Comparison of ENCODE assay signal across 13 cellular contexts in the genomic region with DNA sequence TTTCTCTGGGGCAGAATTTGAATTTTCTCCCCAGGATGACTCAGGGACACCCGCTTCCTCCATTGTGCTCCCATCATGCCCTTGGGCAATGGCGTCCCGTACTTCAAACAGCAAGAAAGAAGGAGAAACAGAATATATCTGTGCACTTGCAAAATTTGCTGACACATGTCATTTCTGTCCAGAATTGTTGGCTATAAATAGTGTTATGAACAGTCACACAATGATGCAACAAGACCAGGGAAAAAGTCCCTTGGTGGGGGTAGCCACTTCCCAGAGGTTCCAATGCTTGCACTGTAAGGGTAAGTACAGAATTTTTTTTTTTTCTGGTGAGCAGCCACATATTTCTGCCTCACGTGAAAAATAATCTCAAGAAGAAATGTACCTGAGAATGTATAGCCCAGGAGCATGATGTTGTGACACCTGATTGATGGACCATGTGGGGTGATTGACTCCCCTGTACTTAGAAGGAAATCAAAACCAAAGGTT. TPM values are rescaled to one million over a fixed set of nuclear protein-coding genes. Genes with fewer than 3 reads are reported as not detected.
A peak's percentile ranks its signal among the peaks of the same experiment; 100 is the strongest.
DNase-seq lines count a peak whose midpoint lies in the region; ATAC-seq, FAIRE-seq and TF ChIP-seq lines count a peak whose summit lies in the region.
"Had no signal": no experiment of that assay in that cellular context is flagged by ENCODE, and none has a peak within 500 bp of the region (broad histone marks: within the 10 kb centered on the region; RNA-seq: fewer than 3 reads in every experiment).

No MANE protein-coding gene starts in this region.

- no peak for TF ChIP-seq CTCF in kidney (IDR thresholded peaks at IDR 0.05; ENCODE audit: borderline replicate concordance, extremely low read depth, insufficient read depth)
- TF ChIP-seq CTCF in tibial nerve (IDR thresholded peaks at IDR 0.05) = no peak

- H3K4me1 Mint-ChIP-seq in activated T-helper 17 cell treated with anti-CD3 and anti-CD28 coated beads, Interleukin-2, amount 50 U/mL, for 72 hours = peaks cover 37% of the 10 kb centered on the region
- H3K4me1 Mint-ChIP-seq: endodermal cell had no signal

- H3K27ac ChIP-seq in kidney (ENCODE audit: low read depth in 2 of 2, low read length in 2 of 2) (no peak overlapping the region), tibial nerve (peak overlapping the region in 3 of 4 donors; percentile 9 to 28 (median 19))

- peak; percentile 33 for DNase-seq in activated CD8-positive, alpha-beta memory T cell treated with anti-CD3 and anti-CD28 coated beads, Interleukin-2, amount 50 U/mL, for 48 hours
- no peak for DNase-seq in activated CD8-positive, alpha-beta memory T cell treated with anti-CD3 and anti-CD28 coated beads for 24 hours
- DNase-seq in SK-MEL-5 (ENCODE audit: low read depth, low spot score) (peak; percentile 9), kidney (peak; percentile 22), tibial nerve (ENCODE audit: low spot score in 2 of 2) (peak in 1 of 2 donors; percentile 31), hypothalamus (lab: John Stamatoyannopoulos, UW) (no peak), NCI-H2029 treated with DMSO at 0.1 percent for 48 hours (lab: John Stamatoyannopoulos, UW) (no peak)
- DNase-seq: ACHN, endodermal cell, H7, head of caudate nucleus, NCI-H510A treated with DMSO at 0.1 percent for 48 hours had no signal

- 55 to 56% methylated on average over 4 of the region's 4 CpGs for WGBS in tibial nerve, 2 donors

- peak in 1 of 2 donors; percentile 80 for TF ChIP-seq EP300 in tibial nerve (IDR thresholded peaks at IDR 0.05)

- H3K36me3 ChIP-seq in kidney (ENCODE audit: control insufficient read depth in 1 of 2, insufficient read depth in 2 of 2, low read length in 2 of 2) = no peaks in the 10 kb centered on the region
- no peaks in the 10 kb centered on the region for H3K36me3 ChIP-seq in tibial nerve

- no peak overlapping the region for H3K4me3 Mint-ChIP-seq in activated T-helper 17 cell treated with anti-CD3 and anti-CD28 coated beads, Interleukin-2, amount 50 U/mL, for 72 hours
- H3K4me3 Mint-ChIP-seq: endodermal cell had no signal

- no peaks in the 10 kb centered on the region for H3K4me1 ChIP-seq in kidney (ENCODE audit: control insufficient read depth in 1 of 2, insufficient read depth in 1 of 2, low read depth in 1 of 2, low read length in 2 of 2)
- no peaks in the 10 kb centered on the region for H3K4me1 ChIP-seq in tibial nerve

- H3K27me3 Mint-ChIP-seq in activated T-helper 17 cell treated with anti-CD3 and anti-CD28 coated beads, Interleukin-2, amount 50 U/mL, for 72 hours = peaks cover 8% of the 10 kb centered on the region

- ATAC-seq in activated T-helper 17 cell treated with anti-CD3 and anti-CD28 coated beads, Interleukin-2, amount 50 U/mL, for 72 hours (replicated peaks) = no peak

- H3K9ac ChIP-seq in kidney (ENCODE audit: low read length in 2 of 2) = no peak overlapping the region

- H3K4me3 ChIP-seq in kidney (ENCODE audit: low read length in 2 of 2) (no peak overlapping the region), tibial nerve (no peak overlapping the region)

- in situ Hi-C loops in SK-MEL-5 (cut with HindIII; ENCODE audit: low pct_unique_long_range_greater_than_20kb, low sequenced_read_pairs) = no loop called here

- no peaks in the 10 kb centered on the region for H3K36me3 Mint-ChIP-seq in activated T-helper 17 cell treated with anti-CD3 and anti-CD28 coated beads, Interleukin-2, amount 50 U/mL, for 72 hours (ENCODE audit: low read depth)

- no peak overlapping the region for H3K27ac Mint-ChIP-seq in activated T-helper 17 cell treated with anti-CD3 and anti-CD28 coated beads, Interleukin-2, amount 50 U/mL, for 72 hours
- H3K27ac Mint-ChIP-seq: endodermal cell had no signal

- no peaks in the 10 kb centered on the region for H3K9me3 Mint-ChIP-seq in activated T-helper 17 cell treated with anti-CD3 and anti-CD28 coated beads, Interleukin-2, amount 50 U/mL, for 72 hours

- H3K9me3 ChIP-seq in kidney (ENCODE audit: control insufficient read depth in 1 of 2, low read length in 2 of 2) = no peaks in the 10 kb centered on the region
- H3K9me3 ChIP-seq in tibial nerve = no peaks in the 10 kb centered on the region

- H3K27me3 ChIP-seq in tibial nerve = no peaks in the 10 kb centered on the region

- no peak for TF ChIP-seq POLR2A in tibial nerve (IDR thresholded peaks at IDR 0.05)

- FAIRE-seq in kidney (lab: Jason Lieb, UNC) = no peak

- intact Hi-C loops in kidney (cut with DNase I) = no loop called here

RNA-seq across cellular contexts. Expression of a gene that starts 9.1 kb away (rescaled TPM):
- not detected in 2 replicates for total RNA-seq in SK-MEL-5 (2014; rRNA removed; shearing (Covaris generic))
- 0.48 TPM in 1 of 2 replicates, not detected in the other for polyA plus RNA-seq in SK-MEL-5 (2015; cell fraction: cytosol; rRNA removed)
- polyA plus RNA-seq in SK-MEL-5 (2015; cell fraction: nucleus; rRNA removed) = 0.43 TPM in 1 of 2 replicates, not detected in the other
- total RNA-seq in kidney = 41.9 TPM
- polyA plus RNA-seq in kidney (ENCODE audit: insufficient read depth, low read depth, low replicate concordance) = 4.1 TPM
- total RNA-seq in tibial nerve = 10 to 100 TPM; 15.5 to 59.1 (median 31.1) TPM
- total RNA-seq in activated T-helper 17 cell treated with anti-CD3 and anti-CD28 coated beads, Interleukin-2, amount 50 U/mL, for 72 hours = 10 to 100 TPM in 1 of 2 donors, 1 to 10 TPM in 1; 2.2 to 15.6 TPM
- total RNA-seq: endodermal cell had no signal

RNA-seq across cellular contexts. Expression of a gene that starts 34.9 kb away (rescaled TPM):
- total RNA-seq in SK-MEL-5 (2014; rRNA removed; shearing (Covaris generic)) = not detected in 2 replicates
- not detected in 2 replicates for polyA plus RNA-seq in SK-MEL-5 (2015; cell fraction: cytosol; rRNA removed)
- not detected in 2 replicates for polyA plus RNA-seq in SK-MEL-5 (2015; cell fraction: nucleus; rRNA removed)
- 0.69 TPM for total RNA-seq in kidney
- not detected for polyA plus RNA-seq in kidney (ENCODE audit: insufficient read depth, low read depth, low replicate concordance)
- not detected for total RNA-seq in tibial nerve
- not detected for total RNA-seq in activated T-helper 17 cell treated with anti-CD3 and anti-CD28 coated beads, Interleukin-2, amount 50 U/mL, for 72 hours
- total RNA-seq: endodermal cell, H7 had no signal

RNA-seq across cellular contexts. Expression of a gene that starts 41.4 kb away (rescaled TPM):
- 0.77 and 0.93 TPM in 2 replicates for total RNA-seq in SK-MEL-5 (2014; rRNA removed; shearing (Covaris generic))
- polyA plus RNA-seq in SK-MEL-5 (2015; cell fraction: cytosol; rRNA removed) = 1.6 and 2.6 TPM in 2 replicates
- polyA plus RNA-seq in SK-MEL-5 (2015; cell fraction: nucleus; rRNA removed) = 1.7 TPM in 1 of 2 replicates, not detected in the other
- 1.5 TPM for total RNA-seq in kidney
- polyA plus RNA-seq in kidney (ENCODE audit: insufficient read depth, low read depth, low replicate concordance) = 1.9 TPM
- 10 to 100 TPM; 21.0 to 50.0 (median 34.9) TPM for total RNA-seq in tibial nerve
- total RNA-seq in activated T-helper 17 cell treated with anti-CD3 and anti-CD28 coated beads, Interleukin-2, amount 50 U/mL, for 72 hours = under 1 TPM in 1 of 2 donors, not detected in 1; 0.40 TPM

Comparison
In these comparisons a context has a peak if more than half of its experiments do, and no peak if none do; other contexts are left out.
1. DNase-seq: peak in activated CD8-positive, alpha-beta memory T cell treated with anti-CD3 and anti-CD28 coated beads, Interleukin-2, amount 50 U/mL, for 48 hours (single experiment), SK-MEL-5 (single experiment) and kidney (single experiment); none in activated CD8-positive, alpha-beta memory T cell treated with anti-CD3 and anti-CD28 coated beads for 24 hours (single experiment), hypothalamus (0 of 51) and NCI-H2029 treated with DMSO at 0.1 percent for 48 hours (single experiment).
2. H3K27ac ChIP-seq: peak in tibial nerve (3 of 4); none in kidney (0 of 2).